18 cellular contexts compared by ENCODE assay signal in genomic region chr5:45179686-45180085, GRCh38.
A peak's percentile ranks its signal among the peaks of the same experiment; 100 is the strongest.
DNase-seq lines count a peak whose midpoint lies in the region; ATAC-seq and TF ChIP-seq lines count a peak whose summit lies in the region.
"Had no signal": no experiment of that assay in that cellular context is flagged by ENCODE, and none has a peak within 500 bp of the region (broad histone marks: within the 10 kb centered on the region; RNA-seq: fewer than 3 reads in every experiment).

No MANE protein-coding gene starts in this region.

- CTCF ChIA-PET in WTC11 (lab: Charles Lee), result no interaction called here

- H4K5ac ChIP-seq in mesendoderm (ENCODE audit: low read length), result no peak overlapping the region

- no peak overlapping the region for H3K23ac ChIP-seq in mesendoderm (ENCODE audit: low read length)

- H3K4me1 Mint-ChIP-seq in GM23338, result peaks cover 22% of the 10 kb centered on the region
- peaks cover 33% of the 10 kb centered on the region for H3K4me1 Mint-ChIP-seq in WTC11
- H3K4me1 Mint-ChIP-seq: B cell; CD4-positive, CD25-positive, alpha-beta regulatory T cell had no signal

- no peaks in the 10 kb centered on the region for H3K79me2 ChIP-seq in GM23338 (replicated peaks; ENCODE audit: insufficient read depth)
- no peaks in the 10 kb centered on the region for H3K79me2 ChIP-seq in mesendoderm (ENCODE audit: control insufficient read depth, insufficient read depth, low read length)

- H3K27ac ChIP-seq in GM23338 (ENCODE audit: low read depth) (no peak overlapping the region), mesendoderm (ENCODE audit: low read depth, low read length) (no peak overlapping the region)
- H3K27ac ChIP-seq: BLaER1, C4-2B had no signal

- H3K4me3 Mint-ChIP-seq in GM23338, result no peak overlapping the region
- no peak overlapping the region for H3K4me3 Mint-ChIP-seq in WTC11
- H3K4me3 Mint-ChIP-seq: B cell; CD4-positive, CD25-positive, alpha-beta regulatory T cell; CD8-positive, alpha-beta T cell had no signal

- ATAC-seq in GM23338 (no peak), WTC11 (no peak), GM19328 (IDR thresholded peaks at IDR 0.05; ENCODE audit: unreplicated experiment) (no peak), GM19455 (IDR thresholded peaks at IDR 0.05; ENCODE audit: unreplicated experiment) (no peak)
- ATAC-seq: CD8-positive, alpha-beta T cell; GM12878 had no signal

- H3K27me3 Mint-ChIP-seq in GM23338 (ENCODE audit: insufficient read depth, low read depth, poor library complexity) (no peaks in the 10 kb centered on the region), WTC11 (ENCODE audit: low read depth) (no peaks in the 10 kb centered on the region)
- H3K27me3 Mint-ChIP-seq: B cell; CD4-positive, CD25-positive, alpha-beta regulatory T cell had no signal

- H3K4me2 ChIP-seq in GM23338, result no peak overlapping the region
- H3K4me2 ChIP-seq in mesendoderm (ENCODE audit: low read length), result no peak overlapping the region
- H3K4me2 ChIP-seq: BLaER1 had no signal

- H2AK5ac ChIP-seq in mesendoderm (ENCODE audit: low read length), result no peak overlapping the region

- H3K36me3 ChIP-seq in GM23338 (ENCODE audit: insufficient read depth) (no peaks in the 10 kb centered on the region), mesendoderm (ENCODE audit: control insufficient read depth, insufficient read depth, low read length) (no peaks in the 10 kb centered on the region)
- H3K36me3 ChIP-seq: BLaER1 had no signal

- DNase-seq in GM23338 (ENCODE audit: low spot score) (no peak), WTC11 (ENCODE audit: low spot score) (no peak), mesendoderm (peak; percentile 40)
- DNase-seq in stimulated activated CD4-positive, alpha-beta T cell treated with anti-CD3 and anti-CD28 coated beads, Interleukin-2, amount 100 ng/mL, for 24 hours, result no peak
- DNase-seq: Caco-2; CD4-positive, CD25-positive, alpha-beta regulatory T cell; CD8-positive, alpha-beta T cell; DMS79; EL; GDM1; H7; HCEC 1CT had no signal

- peaks cover 10% of the 10 kb centered on the region; the same call in 2 of the 3 replicates for H3K36me3 Mint-ChIP-seq in GM23338 (ENCODE audit: low read depth)
- no peaks in the 10 kb centered on the region for H3K36me3 Mint-ChIP-seq in WTC11
- H3K36me3 Mint-ChIP-seq: CD4-positive, CD25-positive, alpha-beta regulatory T cell; CD8-positive, alpha-beta T cell had no signal

- H2AFZ ChIP-seq in GM23338, result peak overlapping the region; percentile 6; the same call in 1 of the 2 replicates

- H3K4me3 ChIP-seq in GM23338 (no peak overlapping the region), mesendoderm (ENCODE audit: low read length) (no peak overlapping the region)
- H3K4me3 ChIP-seq: BLaER1, GM12878 had no signal

- H3K9me3 Mint-ChIP-seq in GM23338 (no peaks in the 10 kb centered on the region), WTC11 (peaks cover 5% of the 10 kb centered on the region; the same call in 1 of the 2 replicates)

- H3K27ac Mint-ChIP-seq in GM23338, result peak overlapping the region; percentile 26; the same call in 1 of the 2 replicates
- peak overlapping the region; percentile 15; the same call in 1 of the 2 replicates for H3K27ac Mint-ChIP-seq in WTC11
- H3K27ac Mint-ChIP-seq: B cell; CD8-positive, alpha-beta T cell had no signal

- no peak overlapping the region for H4K8ac ChIP-seq in mesendoderm (ENCODE audit: low read depth, low read length)

- no peak overlapping the region for H2BK120ac ChIP-seq in mesendoderm (ENCODE audit: low read depth, low read length)

- no peak overlapping the region for H2BK15ac ChIP-seq in mesendoderm (replicated peaks; ENCODE audit: low read depth)

- no peaks in the 10 kb centered on the region for H4K20me1 ChIP-seq in GM23338 (replicated peaks; ENCODE audit: insufficient read depth)
- H4K20me1 ChIP-seq: BLaER1 had no signal

- no peak overlapping the region for H2BK5ac ChIP-seq in mesendoderm (ENCODE audit: low read length)

- H3K27me3 ChIP-seq in GM23338 (ENCODE audit: insufficient read depth), result no peaks in the 10 kb centered on the region
- H3K27me3 ChIP-seq in mesendoderm (ENCODE audit: insufficient read depth, low read length, poor library complexity), result no peaks in the 10 kb centered on the region
- H3K27me3 ChIP-seq: BLaER1 had no signal

- no peaks in the 10 kb centered on the region for H3K9me2 ChIP-seq in GM23338 (ENCODE audit: insufficient read depth)

- H3K9ac ChIP-seq in mesendoderm (ENCODE audit: low read length), result no peak overlapping the region
- H3K9ac ChIP-seq: BLaER1 had no signal

- no peak overlapping the region for H3K4ac ChIP-seq in mesendoderm (ENCODE audit: low read depth, low read length)

- no peak overlapping the region for H3K56ac ChIP-seq in mesendoderm (ENCODE audit: low read length)

- H3K4me1 ChIP-seq in GM23338 (ENCODE audit: insufficient read depth) (peaks cover 18% of the 10 kb centered on the region), mesendoderm (ENCODE audit: control insufficient read depth, low read depth, low read length) (no peaks in the 10 kb centered on the region)
- H3K4me1 ChIP-seq: BLaER1, Caco-2 had no signal

- H3K18ac ChIP-seq in mesendoderm (ENCODE audit: low read length), result no peak overlapping the region

- no peaks in the 10 kb centered on the region for H3K79me1 ChIP-seq in mesendoderm (ENCODE audit: low read length)

- H3F3A ChIP-seq in GM23338 (replicated peaks; ENCODE audit: low read depth), result no peaks in the 10 kb centered on the region

- TF ChIP-seq CTCF in GM23338 (conservative IDR thresholded peaks at IDR 0.05; ENCODE audit: low read depth in 2 of 2) (no peak), WTC11 (IDR thresholded peaks at IDR 0.05) (no peak)

- POLR2A ChIA-PET in WTC11 (lab: Charles Lee), result no interaction called here

TF ChIP-seq in GM23338, 12 proteins besides CTCF, POLR2A, EP300 and RAD21 (continues in another document):
- no peak for TF ChIP-seq REST (IDR thresholded peaks at IDR 0.05; ENCODE audit: unreplicated experiment)
- no peak for TF ChIP-seq JUNB (IDR thresholded peaks at IDR 0.05; ENCODE audit: unreplicated experiment)
- no peak for TF ChIP-seq EZH2 (IDR thresholded peaks at IDR 0.05; ENCODE audit: low read depth, unreplicated experiment)
- no peak for TF ChIP-seq EZH2phosphoT487 (IDR thresholded peaks at IDR 0.05; ENCODE audit: unreplicated experiment)
- no peak for TF ChIP-seq ZNF114 (CRISPR knock-in tag; IDR thresholded peaks at IDR 0.05)
- TF ChIP-seq CREB1 (CRISPR knock-in tag; IDR thresholded peaks at IDR 0.05; ENCODE audit: low read depth), result no peak
- TF ChIP-seq NANOG (IDR thresholded peaks at IDR 0.05; ENCODE audit: borderline replicate concordance), result no peak

TF ChIP-seq in WTC11, 78 proteins besides CTCF, POLR2A, EP300 and RAD21 (continues in another document):
- TF ChIP-seq, protein P1, sequence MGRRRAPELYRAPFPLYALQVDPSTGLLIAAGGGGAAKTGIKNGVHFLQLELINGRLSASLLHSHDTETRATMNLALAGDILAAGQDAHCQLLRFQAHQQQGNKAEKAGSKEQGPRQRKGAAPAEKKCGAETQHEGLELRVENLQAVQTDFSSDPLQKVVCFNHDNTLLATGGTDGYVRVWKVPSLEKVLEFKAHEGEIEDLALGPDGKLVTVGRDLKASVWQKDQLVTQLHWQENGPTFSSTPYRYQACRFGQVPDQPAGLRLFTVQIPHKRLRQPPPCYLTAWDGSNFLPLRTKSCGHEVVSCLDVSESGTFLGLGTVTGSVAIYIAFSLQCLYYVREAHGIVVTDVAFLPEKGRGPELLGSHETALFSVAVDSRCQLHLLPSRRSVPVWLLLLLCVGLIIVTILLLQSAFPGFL (CRISPR knock-in tag; IDR thresholded peaks at IDR 0.05; ENCODE audit: borderline replicate concordance), result no peak
- TF ChIP-seq SP1 (CRISPR knock-in tag; conservative IDR thresholded peaks at IDR 0.05) (no peak), ESRRA (CRISPR knock-in tag; IDR thresholded peaks at IDR 0.05; ENCODE audit: borderline replicate concordance) (no peak), JUN (CRISPR knock-in tag; IDR thresholded peaks at IDR 0.05) (no peak), AR (CRISPR knock-in tag; IDR thresholded peaks at IDR 0.05) (no peak), MYBL2 (CRISPR knock-in tag; IDR thresholded peaks at IDR 0.05) (no peak), USF2 (CRISPR knock-in tag; IDR thresholded peaks at IDR 0.05) (no peak), RORB (CRISPR knock-in tag; IDR thresholded peaks at IDR 0.05) (no peak), TCF7 (CRISPR knock-in tag; IDR thresholded peaks at IDR 0.05; ENCODE audit: low read depth) (no peak), SOX15 (CRISPR knock-in tag; IDR thresholded peaks at IDR 0.05) (no peak), HMGA2 (CRISPR knock-in tag; IDR thresholded peaks at IDR 0.05) (no peak)
